In genomic region chr5:55829956-55830355, GRCh38 we compare ENCODE assay signal across 12 cellular contexts. TPM values are rescaled to one million over a fixed set of nuclear protein-coding genes. Genes with fewer than 3 reads are reported as not detected.
"Had no signal": no experiment of that assay in that cellular context is flagged by ENCODE, and none has a peak within 500 bp of the region (broad histone marks: within the 10 kb centered on the region; RNA-seq: fewer than 3 reads in every experiment).

No MANE protein-coding gene starts in this region.

- H3K9me3 Mint-ChIP-seq: type B pancreatic cell had no signal

- H3K4me3 ChIP-seq: ascending aorta, colonic mucosa, skin epidermis had no signal

- H3K4me1 Mint-ChIP-seq: activated CD4-positive, alpha-beta T cell treated with anti-CD3 and anti-CD28 coated beads, Interleukin-2, amount 10 ng/mL, durations not matched to agents 7 days and 5 days; activated naive CD8-positive, alpha-beta T cell treated with anti-CD3 and anti-CD28 coated beads, Interleukin-2, amount 10 ng/mL, durations not matched to agents 7 days and 5 days; T-helper 17 cell; WTC11 had no signal

- H3K27ac Mint-ChIP-seq: activated CD4-positive, alpha-beta T cell treated with anti-CD3 and anti-CD28 coated beads, Interleukin-2, amount 10 ng/mL, durations not matched to agents 7 days and 5 days; activated naive CD8-positive, alpha-beta T cell treated with anti-CD3 and anti-CD28 coated beads, Interleukin-2, amount 10 ng/mL, durations not matched to agents 7 days and 5 days; naive thymus-derived CD4-positive, alpha-beta T cell; T-helper 17 cell; type B pancreatic cell; WTC11 had no signal

- H3K36me3 Mint-ChIP-seq: type B pancreatic cell, WTC11 had no signal

- DNase-seq: activated CD4-positive, alpha-beta T cell treated with anti-CD3 and anti-CD28 coated beads, Interleukin-2, amount 10 ng/mL, durations not matched to agents 7 days and 5 days; activated CD8-positive, alpha-beta memory T cell treated with anti-CD3 and anti-CD28 coated beads for 24 hours; activated naive CD8-positive, alpha-beta T cell treated with anti-CD3 and anti-CD28 coated beads, Interleukin-2, amount 10 ng/mL, durations not matched to agents 7 days and 5 days; colonic mucosa; effector CD4-positive, alpha-beta T cell; naive thymus-derived CD4-positive, alpha-beta T cell; T-helper 17 cell had no signal

- H3K9me3 ChIP-seq: ascending aorta, colonic mucosa had no signal

- H3K36me3 ChIP-seq: ascending aorta, colonic mucosa had no signal

- H3K27me3 ChIP-seq: ascending aorta, colonic mucosa had no signal

- H3K27ac ChIP-seq: ascending aorta, colonic mucosa, skin epidermis had no signal

- H3K4me3 Mint-ChIP-seq: activated CD4-positive, alpha-beta T cell treated with anti-CD3 and anti-CD28 coated beads, Interleukin-2, amount 10 ng/mL, durations not matched to agents 7 days and 5 days; activated naive CD8-positive, alpha-beta T cell treated with anti-CD3 and anti-CD28 coated beads, Interleukin-2, amount 10 ng/mL, durations not matched to agents 7 days and 5 days; naive thymus-derived CD4-positive, alpha-beta T cell; T-helper 17 cell; type B pancreatic cell; WTC11 had no signal

- ATAC-seq: naive thymus-derived CD4-positive, alpha-beta T cell; T-helper 17 cell; WTC11 had no signal

- H3K4me1 ChIP-seq: ascending aorta, colonic mucosa had no signal

RNA-seq across cellular contexts. Expression of gene IL31RA, which starts 21.2 kb away (rescaled TPM):
- total RNA-seq: activated CD4-positive, alpha-beta T cell treated with anti-CD3 and anti-CD28 coated beads, Interleukin-2, amount 10 ng/mL, durations not matched to agents 7 days and 5 days; activated naive CD8-positive, alpha-beta T cell treated with anti-CD3 and anti-CD28 coated beads, Interleukin-2, amount 10 ng/mL, durations not matched to agents 7 days and 5 days; ascending aorta; subcutaneous adipose tissue; T-helper 17 cell; WTC11 had no signal
- polyA plus RNA-seq: naive thymus-derived CD4-positive, alpha-beta T cell had no signal
